Comparison of ENCODE assay signal across 22 cellular contexts in the genomic region with DNA sequence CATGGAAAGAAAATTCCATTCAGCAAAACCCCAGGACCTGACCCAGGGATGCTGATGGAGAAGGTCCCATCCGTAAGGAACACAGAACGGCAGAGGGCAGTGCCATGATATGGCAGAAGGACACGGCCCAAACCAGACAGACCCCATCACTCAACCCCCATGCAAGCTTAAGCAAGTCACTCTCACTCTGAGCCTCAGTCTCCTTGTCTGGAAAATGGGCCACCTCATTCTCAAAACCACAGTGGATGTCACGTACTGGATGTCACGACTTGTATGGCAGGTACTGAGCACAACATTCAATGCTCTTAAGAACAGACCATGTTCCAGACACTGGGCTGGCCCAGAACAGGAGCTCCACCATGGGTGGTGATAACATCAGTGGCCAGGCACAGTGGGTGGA.
"Had no signal": no experiment of that assay in that cellular context is flagged by ENCODE, and none has a peak within 500 bp of the region (broad histone marks: within the 10 kb centered on the region; RNA-seq: fewer than 3 reads in every experiment).

No MANE protein-coding gene starts in this region.

- ATAC-seq: activated CD4-positive, CD25-positive, alpha-beta regulatory T cell treated with anti-CD3 and anti-CD28 coated beads, Interleukin-2, amount 50 U/mL, for 24 hours; activated T-cell treated with anti-CD3 and anti-CD28 coated beads, Interleukin-2, amount 50 U/mL, for 72 hours; PC-3 had no signal

- H3K9me3 ChIP-seq: breast epithelium had no signal

- DNase-seq: activated CD4-positive, alpha-beta T cell treated with anti-CD3 and anti-CD28 coated beads for 48 hours; activated CD4-positive, alpha-beta T cell treated with anti-CD3 and anti-CD28 coated beads, Interleukin-2, amount 50 U/mL, for 48 hours; activated CD8-positive, alpha-beta memory T cell treated with anti-CD3 and anti-CD28 coated beads for 24 hours; activated naive CD8-positive, alpha-beta T cell treated with anti-CD3 and anti-CD28 coated beads, Interleukin-2, amount 10 ng/mL, durations not matched to agents 7 days and 5 days; activated T-cell treated with anti-CD3 and anti-CD28 coated beads, Interleukin-2, amount 50 U/mL, for 72 hours; aorta; caudate nucleus; Kasumi-1; NCI-H1048; NCI-H146; NCI-H187 treated with DMSO at 0.1 percent for 48 hours; NCI-H2081 treated with DMSO at 0.1 percent for 48 hours; NCI-H446; NCI-H524; PC-3; SHP77 treated with DMSO at 0.1 percent for 48 hours had no signal

- H3K4me3 ChIP-seq: breast epithelium, coronary artery had no signal

- FAIRE-seq: RCC 7860 had no signal

- H3K9me3 Mint-ChIP-seq: activated naive CD8-positive, alpha-beta T cell treated with anti-CD3 and anti-CD28 coated beads, Interleukin-2, amount 10 ng/mL, durations not matched to agents 7 days and 5 days; activated T-cell treated with anti-CD3 and anti-CD28 coated beads, Interleukin-2, amount 50 U/mL, for 72 hours; activated T-helper 2 cell treated with anti-CD3 and anti-CD28 coated beads, Interferon-gamma antibody, Interleukin-2, Interleukin-4, amounts not matched to agents 10 μg/mL and 5 μg/mL and 100 μg/mL, durations not matched to agents 14 hours and 24 hours and 36 hours; T-helper 1 cell treated with Interleukin-12 subunit alpha and Interleukin-12 subunit beta and Interleukin-4 antibody, amounts not matched to agents 30 μg/mL and 1 μg/mL, for 36 hours had no signal

- H3K36me3 ChIP-seq: breast epithelium had no signal

- H3K27me3 Mint-ChIP-seq: activated naive CD8-positive, alpha-beta T cell treated with anti-CD3 and anti-CD28 coated beads, Interleukin-2, amount 10 ng/mL, durations not matched to agents 7 days and 5 days had no signal

- H3K4me3 Mint-ChIP-seq: activated naive CD8-positive, alpha-beta T cell treated with anti-CD3 and anti-CD28 coated beads, Interleukin-2, amount 10 ng/mL, durations not matched to agents 7 days and 5 days; activated T-cell treated with anti-CD3 and anti-CD28 coated beads, Interleukin-2, amount 50 U/mL, for 72 hours; T-helper 1 cell treated with Interleukin-12 subunit alpha and Interleukin-12 subunit beta and Interleukin-4 antibody, amounts not matched to agents 30 μg/mL and 1 μg/mL, for 36 hours had no signal

- H3K27me3 ChIP-seq: breast epithelium had no signal

- H3K27ac Mint-ChIP-seq: activated naive CD8-positive, alpha-beta T cell treated with anti-CD3 and anti-CD28 coated beads, Interleukin-2, amount 10 ng/mL, durations not matched to agents 7 days and 5 days; activated T-cell treated with anti-CD3 and anti-CD28 coated beads, Interleukin-2, amount 50 U/mL, for 72 hours; activated T-helper 2 cell treated with anti-CD3 and anti-CD28 coated beads, Interferon-gamma antibody, Interleukin-2, Interleukin-4, amounts not matched to agents 10 μg/mL and 5 μg/mL and 100 μg/mL, durations not matched to agents 14 hours and 24 hours and 36 hours; T-helper 1 cell treated with Interleukin-12 subunit alpha and Interleukin-12 subunit beta and Interleukin-4 antibody, amounts not matched to agents 30 μg/mL and 1 μg/mL, for 36 hours had no signal

- H3K27ac ChIP-seq: breast epithelium, coronary artery had no signal

- H3K4me1 ChIP-seq: breast epithelium had no signal
